Comparison of ENCODE assay signal across 24 cellular contexts in the genomic region with DNA sequence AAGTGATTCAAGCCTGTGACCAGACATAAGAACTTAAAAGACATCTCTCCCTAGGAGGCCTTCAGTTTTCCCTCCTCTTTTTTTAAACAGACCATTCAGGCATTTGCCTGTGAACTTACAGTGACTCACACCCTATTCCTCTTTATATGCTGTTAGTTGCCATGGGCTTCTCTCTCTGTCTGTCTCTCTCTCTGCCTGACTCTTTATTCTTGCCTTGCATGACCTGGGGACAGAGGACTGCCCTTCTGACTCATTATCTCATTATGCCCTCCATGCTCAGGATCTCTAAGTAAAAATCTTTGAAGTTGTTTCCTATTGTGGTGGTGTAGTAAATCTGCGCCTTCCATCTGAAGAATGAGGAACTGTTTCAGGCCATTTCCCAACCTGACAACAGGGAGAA.
DNase-seq lines count a peak whose midpoint lies in the region; ATAC-seq and TF ChIP-seq lines count a peak whose summit lies in the region.
"Had no signal": no experiment of that assay in that cellular context is flagged by ENCODE, and none has a peak within 500 bp of the region (broad histone marks: within the 10 kb centered on the region; RNA-seq: fewer than 3 reads in every experiment).

No MANE protein-coding gene starts in this region.

- TF ChIP-seq POLR2A in erythroblast (IDR thresholded peaks at IDR 0.05; ENCODE audit: low read length): no peak

- H4K20me1 ChIP-seq in mammary epithelial cell (ENCODE audit: insufficient read depth, low read length): no peaks in the 10 kb centered on the region

- H2AK5ac ChIP-seq in mesendoderm (ENCODE audit: low read length): no peak overlapping the region

- no TSS peak for BruUV-seq in mammary epithelial cell (replicated peaks; lab: Mats Ljungman, UMichigan)

- H2AFZ ChIP-seq in mammary epithelial cell (ENCODE audit: low read depth, low read length): no peak overlapping the region
- H2AFZ ChIP-seq: parathyroid adenoma had no signal

- in situ Hi-C loops in mammary epithelial cell (cut with MboI; ENCODE audit: low sequenced_read_pairs in 2 of 2): no loop called here

- no peak overlapping the region for H4K8ac ChIP-seq in mesendoderm (ENCODE audit: low read depth, low read length)

- no peak overlapping the region for H3K27ac ChIP-seq in mammary epithelial cell (ENCODE audit: insufficient read depth, low read depth, low read length)
- no peak overlapping the region for H3K27ac ChIP-seq in mesendoderm (ENCODE audit: low read depth, low read length)
- H3K27ac ChIP-seq: dorsolateral prefrontal cortex, parathyroid adenoma, Peyer's patch, transverse colon had no signal

- H3K27me3 ChIP-seq in mammary epithelial cell (ENCODE audit: insufficient read depth, low read length) (no peaks in the 10 kb centered on the region), mesendoderm (ENCODE audit: insufficient read depth, low read length, poor library complexity) (no peaks in the 10 kb centered on the region)
- H3K27me3 ChIP-seq: dorsolateral prefrontal cortex, Peyer's patch, transverse colon had no signal

- no peak overlapping the region for H2BK5ac ChIP-seq in mesendoderm (ENCODE audit: low read length)

- H3K18ac ChIP-seq in mesendoderm (ENCODE audit: low read length): no peak overlapping the region

- peak; percentile 11 for DNase-seq in HCEC 1CT
- DNase-seq in OCI-M1 (lab: John Stamatoyannopoulos, UW): peak; percentile 35
- DNase-seq in mammary epithelial cell: peak; percentile 4
- peak; percentile 40 for DNase-seq in mesendoderm
- DNase-seq in C1 segment of cervical spinal cord (lab: John Stamatoyannopoulos, UW): no peak
- DNase-seq in SKM-1 (lab: John Stamatoyannopoulos, UW; ENCODE audit: unreplicated experiment): no peak
- no peak for DNase-seq in erythroblast (lab: John Stamatoyannopoulos, UW)
- DNase-seq: ACHN; activated CD4-positive, alpha-beta T cell treated with anti-CD3 and anti-CD28 coated beads for 1 hour; activated CD8-positive, alpha-beta T cell treated with anti-CD3 and anti-CD28 coated beads for 36 hours; aorta; dorsolateral prefrontal cortex; glutamatergic neuron; NCI-H1694 treated with DMSO at 0.1 percent for 48 hours; NCI-H2171 treated with DMSO at 0.1 percent for 48 hours; NCI-H524 treated with DMSO at 0.1 percent for 48 hours; Peyer's patch; right cardiac atrium; stimulated activated CD4-positive, alpha-beta T cell treated with anti-CD3 and anti-CD28 coated beads, Interleukin-4, amount 100 ng/mL, for 1 hour; transverse colon had no signal

- no peak overlapping the region for H3K4me3 ChIP-seq in mammary epithelial cell (replicated peaks in 1 of 3; ENCODE audit: insufficient read depth in 1 of 3, low read depth in 2 of 3, low read length in 3 of 3)
- no peak overlapping the region for H3K4me3 ChIP-seq in mesendoderm (ENCODE audit: low read length)
- H3K4me3 ChIP-seq: dorsolateral prefrontal cortex, HAP-1, Peyer's patch, transverse colon had no signal

- WGBS in mammary epithelial cell (ENCODE audit: low coverage, missing lambda C conversion rate): 92% methylated on average over 1 of the region's 1 CpG
- WGBS in mesendoderm (ENCODE audit: extremely low coverage, insufficient coverage, low lambda C conversion rate): no CpG with 5 or more reads among the region's 1 CpG

- H3K9ac ChIP-seq in mammary epithelial cell (ENCODE audit: insufficient read depth, low read length) (no peak overlapping the region), mesendoderm (ENCODE audit: low read length) (no peak overlapping the region)
- H3K9ac ChIP-seq: parathyroid adenoma had no signal

- no peaks in the 10 kb centered on the region for H3K9me3 ChIP-seq in mammary epithelial cell (replicated peaks; ENCODE audit: insufficient read depth, low read length)
- H3K9me3 ChIP-seq: HAP-1, Peyer's patch, transverse colon had no signal

- TF ChIP-seq CTCF in mammary epithelial cell (conservative IDR thresholded peaks at IDR 0.05 in 1 of 2, IDR thresholded peaks at IDR 0.05 in 1 of 2; ENCODE audit: extremely low read depth in 1 of 2, insufficient read depth in 1 of 2, low read depth in 1 of 2, low read length in 2 of 2): no peak

- intact Hi-C loops in mammary epithelial cell (cut with micrococcal nuclease): no loop called here

- H3K4me1 ChIP-seq in mammary epithelial cell (ENCODE audit: insufficient read depth, low read length): no peaks in the 10 kb centered on the region
- H3K4me1 ChIP-seq in mesendoderm (ENCODE audit: control insufficient read depth, low read depth, low read length): no peaks in the 10 kb centered on the region
- H3K4me1 ChIP-seq: HAP-1, parathyroid adenoma, Peyer's patch, transverse colon had no signal

- H2BK120ac ChIP-seq in mesendoderm (ENCODE audit: low read depth, low read length): no peak overlapping the region

- H3K36me3 ChIP-seq in mammary epithelial cell (ENCODE audit: insufficient read depth, low read length) (no peaks in the 10 kb centered on the region), mesendoderm (ENCODE audit: control insufficient read depth, insufficient read depth, low read length) (no peaks in the 10 kb centered on the region)
- H3K36me3 ChIP-seq: HAP-1, Peyer's patch, transverse colon had no signal

- H3K4ac ChIP-seq in mesendoderm (ENCODE audit: low read depth, low read length): no peak overlapping the region

- no peaks in the 10 kb centered on the region for H3K79me1 ChIP-seq in mesendoderm (ENCODE audit: low read length)

- H3K56ac ChIP-seq in mesendoderm (ENCODE audit: low read length): no peak overlapping the region

- no peak overlapping the region for H2BK15ac ChIP-seq in mesendoderm (replicated peaks; ENCODE audit: low read depth)

- H3K4me2 ChIP-seq in mammary epithelial cell (ENCODE audit: insufficient read depth, low read depth, low read length) (no peak overlapping the region), mesendoderm (ENCODE audit: low read length) (no peak overlapping the region)

- H3K79me2 ChIP-seq in mammary epithelial cell (ENCODE audit: insufficient read depth, low read length): no peaks in the 10 kb centered on the region
- no peaks in the 10 kb centered on the region for H3K79me2 ChIP-seq in mesendoderm (ENCODE audit: control insufficient read depth, insufficient read depth, low read length)
- H3K79me2 ChIP-seq: parathyroid adenoma had no signal

- no peak overlapping the region for H4K5ac ChIP-seq in mesendoderm (ENCODE audit: low read length)

- CTCF ChIA-PET in mammary epithelial cell (lab: Charles Lee; ENCODE audit: low non-redundant PET): no interaction called here

- H3K23ac ChIP-seq in mesendoderm (ENCODE audit: low read length): no peak overlapping the region

- dilution Hi-C loops in mammary epithelial cell (cut with HindIII; ENCODE audit: low sequenced_read_pairs): no loop called here

- ATAC-seq in GM18502 (IDR thresholded peaks at IDR 0.05; ENCODE audit: poor library complexity, unreplicated experiment): no peak
- ATAC-seq: activated CD8-positive, alpha-beta T cell treated with anti-CD3 and anti-CD28 coated beads for 36 hours; activated naive CD4-positive, alpha-beta T cell treated with anti-CD3 and anti-CD28 coated beads, Interleukin-2, amount 50 U/mL, for 72 hours; right cardiac atrium had no signal

Comparison
In these comparisons a context has a peak if more than half of its experiments do, and no peak if none do; other contexts are left out.
1. DNase-seq: peak in HCEC 1CT (single experiment), OCI-M1 (single experiment), mammary epithelial cell (single experiment) and mesendoderm (single experiment); none in C1 segment of cervical spinal cord (0 of 14), SKM-1 (single experiment) and erythroblast (0 of 2).